Comparison of ENCODE assay signal across 25 cellular contexts in genomic region chr10:62113680-62114079, GRCh38.
DNase-seq lines count a peak whose midpoint lies in the region; ATAC-seq, FAIRE-seq and TF ChIP-seq lines count a peak whose summit lies in the region.
"Had no signal": no experiment of that assay in that cellular context is flagged by ENCODE, and none has a peak within 500 bp of the region (broad histone marks: within the 10 kb centered on the region; RNA-seq: fewer than 3 reads in every experiment).

No MANE protein-coding gene starts in this region.

- no peak overlapping the region; the same call in 1 of the 2 replicates for H2AFZ ChIP-seq in OCI-LY3 (ENCODE audit: low read depth, low read length)
- H2AFZ ChIP-seq in trophoblast cell (ENCODE audit: insufficient read depth, low read length, poor library complexity) = no peak overlapping the region
- no peak overlapping the region for H2AFZ ChIP-seq in HepG2 (ENCODE audit: low read length)

- H3K18ac ChIP-seq in trophoblast cell (ENCODE audit: low read length) = no peak overlapping the region

- TF ChIP-seq RAD21 in HepG2 (CRISPR knock-in tag; IDR thresholded peaks at IDR 0.05) = no peak

- no peak for FAIRE-seq in HepG2 (lab: Jason Lieb, UNC)
- FAIRE-seq: A204.1, GM12892 had no signal

- no peak overlapping the region for H4K91ac ChIP-seq in trophoblast cell (ENCODE audit: low read depth, low read length)

- H3K14ac ChIP-seq in trophoblast cell (ENCODE audit: low read length) = no peak overlapping the region

- H3K4ac ChIP-seq in trophoblast cell (ENCODE audit: low read depth, low read length) = no peak overlapping the region

- no CpG with 5 or more reads among the region's 4 CpGs for WGBS in trophoblast cell (ENCODE audit: extremely low coverage, insufficient coverage, insufficient read length)
- 91% methylated on average over 4 of the region's 4 CpGs for WGBS in HepG2 (ENCODE audit: low lambda C conversion rate)

- in situ Hi-C loops in HepG2 (cut with HindIII; ENCODE audit: extremely low pct_ligation_motif_present, low pct_unique_long_range_greater_than_20kb) = no loop called here

- intact Hi-C loops in HepG2 (cut with micrococcal nuclease; ENCODE audit: unreplicated experiment) = no loop called here

- POLR2A ChIA-PET in HepG2 (lab: Yijun Ruan, JAX) = no interaction called here

- H4K20me1 ChIP-seq in OCI-LY3 (ENCODE audit: insufficient read depth, low read length) (no peaks in the 10 kb centered on the region), HepG2 (ENCODE audit: insufficient read depth, low read length) (no peaks in the 10 kb centered on the region)
- H4K20me1 ChIP-seq: BLaER1 had no signal

- TF ChIP-seq EP300 in HepG2 (IDR thresholded peaks at IDR 0.05; ENCODE audit: low read depth in 2 of 2, low read length in 2 of 2) (no peak), HepG2 (CRISPR knock-in tag; IDR thresholded peaks at IDR 0.05; ENCODE audit: borderline replicate concordance) (no peak)

- peaks cover 24% of the 10 kb centered on the region for H3K4me1 Mint-ChIP-seq in activated T-cell treated with anti-CD3 and anti-CD28 coated beads, Interleukin-2, amount 50 U/mL, for 4 hours (ENCODE audit: low read depth)

- H3K27me3 ChIP-seq in OCI-LY3 (ENCODE audit: low read depth, low read length) = no peaks in the 10 kb centered on the region
- H3K27me3 ChIP-seq in trophoblast cell (ENCODE audit: insufficient read depth, low read length) = no peaks in the 10 kb centered on the region
- no peaks in the 10 kb centered on the region for H3K27me3 ChIP-seq in HepG2 (ENCODE audit: control insufficient read depth in 1 of 2, insufficient read depth in 2 of 2, low read length in 2 of 2)
- H3K27me3 ChIP-seq: BLaER1, MG63, Peyer's patch had no signal

- H3K4me2 ChIP-seq in OCI-LY3 (ENCODE audit: low read length) (peak overlapping the region; percentile 14), trophoblast cell (ENCODE audit: low read length) (no peak overlapping the region), HepG2 (ENCODE audit: low read depth, low read length) (no peak overlapping the region)
- H3K4me2 ChIP-seq: BLaER1 had no signal

- CTCF ChIA-PET in HepG2 (lab: Yijun Ruan, JAX; ENCODE audit: low intra/inter-chr PET ratio, low total read pairs) = no interaction called here

- H3K23ac ChIP-seq in trophoblast cell (ENCODE audit: low read length) = no peak overlapping the region

- H3K4me3 Mint-ChIP-seq in activated T-cell treated with anti-CD3 and anti-CD28 coated beads, Interleukin-2, amount 50 U/mL, for 4 hours = no peak overlapping the region
- H3K4me3 Mint-ChIP-seq: CD4-positive, alpha-beta memory T cell had no signal

- H3K9ac ChIP-seq in OCI-LY3 (ENCODE audit: low read length) = no peak overlapping the region
- no peak overlapping the region for H3K9ac ChIP-seq in trophoblast cell (ENCODE audit: low read length)
- no peak overlapping the region for H3K9ac ChIP-seq in HepG2 (ENCODE audit: insufficient read depth, low read depth, low read length)
- H3K9ac ChIP-seq: BLaER1 had no signal

- TF ChIP-seq POLR2A in HepG2 (IDR thresholded peaks at IDR 0.05; ENCODE audit: insufficient read depth in 1 of 2, low read depth in 2 of 2, low read length in 2 of 2) = no peak

- no peak for DNase-seq in activated T-cell treated with anti-CD3 and anti-CD28 coated beads, Interleukin-2, amount 50 U/mL, for 4 hours
- DNase-seq in activated T-cell treated with anti-CD3 and anti-CD28 coated beads, Interleukin-2, amount 50 U/mL, for 48 hours = no peak
- DNase-seq in ELF-1 (ENCODE audit: low read depth, low spot score) (peak; percentile 18), trophoblast cell (peak; percentile 78 to 86), HepG2 (ENCODE audit: low spot score) (no peak)
- DNase-seq: CD4-positive, alpha-beta memory T cell; COR-L47; GDM1; KBM-7; MG63; NCI-H1105 treated with DMSO at 0.1 percent for 48 hours; NCI-H146; NCI-H1930; NCI-H2107; NCI-H524; NCI-H748 treated with DMSO at 0.1 percent for 48 hours; Peyer's patch; SHP77 treated with DMSO at 0.1 percent for 48 hours had no signal

- no peaks in the 10 kb centered on the region for H3K36me3 Mint-ChIP-seq in activated T-cell treated with anti-CD3 and anti-CD28 coated beads, Interleukin-2, amount 50 U/mL, for 4 hours (ENCODE audit: insufficient read depth)
- H3K36me3 Mint-ChIP-seq: CD4-positive, alpha-beta memory T cell had no signal

- no TSS peak for BruUV-seq in HepG2 (replicated peaks; lab: Mats Ljungman, UMichigan)

- peak; percentile 35 to 43 for ATAC-seq in activated T-cell treated with anti-CD3 and anti-CD28 coated beads, Interleukin-2, amount 50 U/mL, for 4 hours
- ATAC-seq in HepG2 = no peak
- ATAC-seq in GM18873 (IDR thresholded peaks at IDR 0.05; ENCODE audit: low FRiP score, unreplicated experiment) = no peak
- ATAC-seq: HCT116 had no signal

- H4K12ac ChIP-seq in trophoblast cell (ENCODE audit: low read depth, low read length) = no peak overlapping the region

- H2BK5ac ChIP-seq in trophoblast cell (ENCODE audit: low read depth, low read length, poor library complexity) = no peak overlapping the region

- TF ChIP-seq CTCF in OCI-LY3 (IDR thresholded peaks at IDR 0.05; ENCODE audit: low read depth, low read length) (no peak), HepG2 (CRISPR knock-in tag; IDR thresholded peaks at IDR 0.05) (no peak)

- H4K8ac ChIP-seq in trophoblast cell (ENCODE audit: low read depth, low read length) = no peak overlapping the region

- H3K79me2 ChIP-seq in OCI-LY3 (ENCODE audit: low read length) (no peaks in the 10 kb centered on the region), trophoblast cell (ENCODE audit: control insufficient read depth, insufficient read depth, low read length, poor library complexity) (no peaks in the 10 kb centered on the region), HepG2 (ENCODE audit: insufficient read depth, low read length) (no peaks in the 10 kb centered on the region)

- no peaks in the 10 kb centered on the region for H3K9me3 Mint-ChIP-seq in activated T-cell treated with anti-CD3 and anti-CD28 coated beads, Interleukin-2, amount 50 U/mL, for 4 hours
- H3K9me3 Mint-ChIP-seq: CD4-positive, alpha-beta memory T cell had no signal

- H3K27me3 Mint-ChIP-seq in activated T-cell treated with anti-CD3 and anti-CD28 coated beads, Interleukin-2, amount 50 U/mL, for 4 hours (ENCODE audit: low read depth) = no peaks in the 10 kb centered on the region
- H3K27me3 Mint-ChIP-seq: CD4-positive, alpha-beta memory T cell had no signal

- H3K4me1 ChIP-seq in OCI-LY3 (ENCODE audit: low read length) (peaks cover 47% of the 10 kb centered on the region), trophoblast cell (ENCODE audit: control insufficient read depth in 1 of 2, insufficient read depth in 2 of 2, low read length in 2 of 2) (peaks cover 6 to 18% of the 10 kb centered on the region in 2 experiments), HepG2 (ENCODE audit: insufficient read depth, low read length) (no peaks in the 10 kb centered on the region)

- no peak overlapping the region for H2AK5ac ChIP-seq in trophoblast cell (ENCODE audit: low read length)

- H2BK120ac ChIP-seq in trophoblast cell (ENCODE audit: insufficient read depth, low read length, poor library complexity) = no peak overlapping the region

- H2BK12ac ChIP-seq in trophoblast cell (ENCODE audit: low read length) = no peak overlapping the region

- 0 out of 2 replicates have a peak overlapping the region, but pooled peaks have one; percentile 1 for H3K27ac ChIP-seq in OCI-LY3 (ENCODE audit: low read length)
- H3K27ac ChIP-seq in trophoblast cell (ENCODE audit: low read depth, low read length) = no peak overlapping the region
- H3K27ac ChIP-seq in HepG2 (ENCODE audit: extremely low read length, insufficient read depth, low read length) = no peak overlapping the region
- H3K27ac ChIP-seq: BLaER1, HL-60, Peyer's patch had no signal

- no peaks in the 10 kb centered on the region for H3K36me3 ChIP-seq in OCI-LY3 (replicated peaks; ENCODE audit: low read depth, low read length)
- no peaks in the 10 kb centered on the region for H3K36me3 ChIP-seq in trophoblast cell (ENCODE audit: control insufficient read depth in 1 of 2, insufficient read depth in 2 of 2, low read length in 2 of 2)
- H3K36me3 ChIP-seq in HepG2 (replicated peaks in 1 of 2; ENCODE audit: control insufficient read depth in 1 of 2, insufficient read depth in 2 of 2, low read length in 2 of 2) = no peaks in the 10 kb centered on the region
- H3K36me3 ChIP-seq: BLaER1, MG63, Peyer's patch had no signal

- H3K4me3 ChIP-seq in OCI-LY3 (ENCODE audit: low read length) (no peak overlapping the region), trophoblast cell (ENCODE audit: low read depth, low read length) (no peak overlapping the region), HepG2 (replicated peaks in 1 of 3; ENCODE audit: insufficient read depth in 1 of 3, low read depth in 2 of 3, low read length in 3 of 3) (no peak overlapping the region)
- H3K4me3 ChIP-seq: BLaER1, MG63, Peyer's patch had no signal

- peaks cover 6% of the 10 kb centered on the region for H3K79me1 ChIP-seq in trophoblast cell (ENCODE audit: low read length)

- no peaks in the 10 kb centered on the region for H3K9me3 ChIP-seq in OCI-LY3 (ENCODE audit: insufficient read depth, low read length)
- no peaks in the 10 kb centered on the region for H3K9me3 ChIP-seq in trophoblast cell (ENCODE audit: insufficient read depth, low read depth, low read length)
- no peaks in the 10 kb centered on the region for H3K9me3 ChIP-seq in HepG2 (ENCODE audit: low read length)
- H3K9me3 ChIP-seq: BLaER1, MG63, Peyer's patch had no signal

TF ChIP-seq in HepG2, 621 proteins besides CTCF, POLR2A, EP300 and RAD21 (continues in another document):
- TF ChIP-seq ZSCAN5A (CRISPR knock-in tag; IDR thresholded peaks at IDR 0.05; ENCODE audit: borderline replicate concordance) (no peak), GFI1 (CRISPR knock-in tag; IDR thresholded peaks at IDR 0.05; ENCODE audit: borderline replicate concordance) (no peak), POLR2AphosphoS2 (IDR thresholded peaks at IDR 0.05; ENCODE audit: low read depth, low read length) (no peak), AGO2 (optimal IDR thresholded peaks at IDR 0.05; ENCODE audit: low read depth, low read length) (no peak), ZNF430 (CRISPR knock-in tag; IDR thresholded peaks at IDR 0.05) (no peak), GABPB1 (CRISPR knock-in tag; IDR thresholded peaks at IDR 0.05) (no peak), PCBP2 (optimal IDR thresholded peaks at IDR 0.05; ENCODE audit: low read depth, low read length, poor library complexity, severe bottlenecking) (no peak)

Comparison
In these comparisons a context has a peak if more than half of its experiments do, and no peak if none do; other contexts are left out.
1. ATAC-seq: peak in activated T-cell treated with anti-CD3 and anti-CD28 coated beads, Interleukin-2, amount 50 U/mL, for 4 hours (2 of 2); none in HepG2 (single experiment) and GM18873 (single experiment).
2. DNase-seq: peak in ELF-1 (single experiment) and trophoblast cell (2 of 2); none in activated T-cell treated with anti-CD3 and anti-CD28 coated beads, Interleukin-2, amount 50 U/mL, for 4 hours (single experiment), activated T-cell treated with anti-CD3 and anti-CD28 coated beads, Interleukin-2, amount 50 U/mL, for 48 hours (0 of 2) and HepG2 (single experiment).